In genomic region chr11:129829493-129829892, GRCh38 we compare ENCODE assay signal across 1 cellular context. TPM values are rescaled to one million over a fixed set of nuclear protein-coding genes. Genes with fewer than 3 reads are reported as not detected.
"Had no signal": no experiment of that assay in that cellular context is flagged by ENCODE, and none has a peak within 500 bp of the region (broad histone marks: within the 10 kb centered on the region; RNA-seq: fewer than 3 reads in every experiment).

No MANE protein-coding gene starts in this region.

RNA-seq across cellular contexts. Expression of gene TMEM45B, which starts 13.8 kb away (rescaled TPM):
- total RNA-seq: natural killer cell treated with Interleukin-12 subunit alpha and Interleukin-12 subunit beta and Interleukin-15 and Interleukin-18, amount 100 ng/mL, for 72 hours had no signal
